ENCODE assay signal across 17 cellular contexts in genomic region chr16:86344881-86345280, GRCh38.
"Had no signal": no experiment of that assay in that cellular context is flagged by ENCODE, and none has a peak within 500 bp of the region (broad histone marks: within the 10 kb centered on the region; RNA-seq: fewer than 3 reads in every experiment).

No MANE protein-coding gene starts in this region.

- DNase-seq: cortex of kidney; dorsolateral prefrontal cortex; effector CD8-positive, alpha-beta T cell; foreskin fibroblast; mammary epithelial cell; mucosa of descending colon; occipital lobe; pancreas; retina; right lobe of liver; spleen; stimulated activated CD4-positive, alpha-beta T cell treated with anti-CD3 and anti-CD28 coated beads, Interleukin-15, amount 100 ng/mL, for 24 hours; stimulated activated CD4-positive, alpha-beta T cell treated with anti-CD3 and anti-CD28 coated beads, Interleukin-1b, Interleukin-23, amount 100 ng/mL, for 48 hours; stimulated activated CD4-positive, alpha-beta T cell treated with anti-CD3 and anti-CD28 coated beads, Interleukin-4, amount 100 ng/mL, for 24 hours; substantia nigra; upper lobe of left lung; uterus had no signal

- H3K9me3 ChIP-seq: mucosa of descending colon, pancreas, right lobe of liver, spleen, upper lobe of left lung, uterus had no signal

- FAIRE-seq: pancreas had no signal

- H3K27ac ChIP-seq: pancreas, right lobe of liver, spleen had no signal

- H3K27me3 ChIP-seq: right lobe of liver, upper lobe of left lung, uterus had no signal

- H3K4me3 ChIP-seq: dorsolateral prefrontal cortex, mucosa of descending colon, pancreas, right lobe of liver, spleen, upper lobe of left lung, uterus had no signal

- H3K4me1 ChIP-seq: pancreas, right lobe of liver had no signal

- H3K36me3 ChIP-seq: pancreas, right lobe of liver, spleen, upper lobe of left lung, uterus had no signal
